Comparison of ENCODE assay signal across 12 cellular contexts in genomic region chr2:69902213-69902922, GRCh38. TPM values are rescaled to one million over a fixed set of nuclear protein-coding genes. Genes with fewer than 3 reads are reported as not detected.
DNase-seq lines count a peak whose midpoint lies in the region; FAIRE-seq and TF ChIP-seq lines count a peak whose summit lies in the region.
"Had no signal": no experiment of that assay in that cellular context is flagged by ENCODE, and none has a peak within 500 bp of the region (broad histone marks: within the 10 kb centered on the region; RNA-seq: fewer than 3 reads in every experiment).

No MANE protein-coding gene starts in this region.

- no peaks in the 10 kb centered on the region for H3K9me3 ChIP-seq in OCI-LY3 (ENCODE audit: insufficient read depth, low read length)
- H3K9me3 ChIP-seq in osteoblast (ENCODE audit: low read depth, low read length) = no peaks in the 10 kb centered on the region
- H3K9me3 ChIP-seq: ovary had no signal

- H3K27me3 ChIP-seq in OCI-LY3 (ENCODE audit: low read depth, low read length) = no peaks in the 10 kb centered on the region
- no peaks in the 10 kb centered on the region for H3K27me3 ChIP-seq in bronchial epithelial cell (ENCODE audit: control insufficient read depth, insufficient read depth, low read length)
- no peaks in the 10 kb centered on the region for H3K27me3 ChIP-seq in rectal smooth muscle tissue (ENCODE audit: control insufficient read depth, insufficient read depth, low read length)
- H3K27me3 ChIP-seq in osteoblast (ENCODE audit: insufficient read depth, low read length) = no peaks in the 10 kb centered on the region
- H3K27me3 ChIP-seq: ovary had no signal

- H3K79me2 ChIP-seq in OCI-LY3 (ENCODE audit: low read length) (no peaks in the 10 kb centered on the region), osteoblast (ENCODE audit: insufficient read depth, low read length) (peaks cover 44% of the 10 kb centered on the region)

- FAIRE-seq in GM12891 (lab: Jason Lieb, UNC) (peak; percentile 77), bronchial epithelial cell (lab: Jason Lieb, UNC) (peak; percentile 75)

- H2AFZ ChIP-seq in OCI-LY3 (ENCODE audit: low read depth, low read length) (no peak overlapping the region), osteoblast (ENCODE audit: low read length) (no peak overlapping the region)

- peak overlapping the region; percentile 84 for H3K4me2 ChIP-seq in OCI-LY3 (ENCODE audit: low read length)
- H3K4me2 ChIP-seq in osteoblast (ENCODE audit: insufficient read depth, low read length) = no peak overlapping the region

- H3K36me3 ChIP-seq in OCI-LY3 (replicated peaks; ENCODE audit: low read depth, low read length) (peaks cover 40% of the 10 kb centered on the region), bronchial epithelial cell (ENCODE audit: control insufficient read depth, insufficient read depth, low read length) (peaks cover 11% of the 10 kb centered on the region), rectal smooth muscle tissue (ENCODE audit: control insufficient read depth, insufficient read depth, low read length) (peaks cover 17% of the 10 kb centered on the region), osteoblast (ENCODE audit: insufficient read depth, low read length) (peaks cover 76% of the 10 kb centered on the region)
- H3K36me3 ChIP-seq: ovary had no signal

- H3K4me3 ChIP-seq in OCI-LY3 (ENCODE audit: low read length) (peak overlapping the region; percentile 75), bronchial epithelial cell (ENCODE audit: low read depth, low read length) (no peak overlapping the region), rectal smooth muscle tissue (ENCODE audit: low read length) (peak overlapping the region; percentile 17), osteoblast (ENCODE audit: insufficient read depth, low read length) (no peak overlapping the region)
- H3K4me3 ChIP-seq: ovary had no signal

- H3K4me1 ChIP-seq in OCI-LY3 (ENCODE audit: low read length) (peaks cover 21% of the 10 kb centered on the region), rectal smooth muscle tissue (ENCODE audit: control insufficient read depth, insufficient read depth, low read length) (no peaks in the 10 kb centered on the region), osteoblast (ENCODE audit: insufficient read depth, low read length) (no peaks in the 10 kb centered on the region)

- peak overlapping the region; percentile 84 for H3K27ac ChIP-seq in OCI-LY3 (ENCODE audit: low read length)
- no peak overlapping the region for H3K27ac ChIP-seq in rectal smooth muscle tissue (ENCODE audit: low read depth, low read length)
- no peak overlapping the region for H3K27ac ChIP-seq in osteoblast (ENCODE audit: low read depth, low read length)
- H3K27ac ChIP-seq: ovary had no signal

- H4K20me1 ChIP-seq in OCI-LY3 (ENCODE audit: insufficient read depth, low read length) = no peaks in the 10 kb centered on the region
- peaks cover 6% of the 10 kb centered on the region for H4K20me1 ChIP-seq in osteoblast (ENCODE audit: insufficient read depth, low read length)

- TF ChIP-seq POLR2A in GM12891 (IDR thresholded peaks at IDR 0.05; ENCODE audit: low read depth, low read length) = no peak

- TF ChIP-seq CTCF in OCI-LY3 (IDR thresholded peaks at IDR 0.05; ENCODE audit: low read depth, low read length) (no peak), bronchial epithelial cell (IDR thresholded peaks at IDR 0.05; ENCODE audit: insufficient read depth, low read length, severe bottlenecking) (no peak), osteoblast (IDR thresholded peaks at IDR 0.05; ENCODE audit: extremely low read depth, low read depth, low read length) (no peak)

- no peak for DNase-seq in GM12891 (ENCODE audit: insufficient read length, low spot score)
- no peak for DNase-seq in bronchial epithelial cell (ENCODE audit: low read depth)
- no peak for DNase-seq in NCI-H82 (lab: John Stamatoyannopoulos, UW)
- DNase-seq in osteoblast (ENCODE audit: insufficient read length, low spot score, missing footprints) = no peak
- DNase-seq in globus pallidus (ENCODE audit: low spot score) = no peak
- no peak for DNase-seq in NCI-H2029 (lab: John Stamatoyannopoulos, UW)
- DNase-seq: dermis blood vessel endothelial cell, GOT3, ovary had no signal

- H3K9ac ChIP-seq in OCI-LY3 (ENCODE audit: low read length) = peak overlapping the region; percentile 42
- H3K9ac ChIP-seq in rectal smooth muscle tissue (ENCODE audit: low read length) = no peak overlapping the region

TF ChIP-seq in GM12891, 5 proteins besides CTCF, POLR2A, EP300 and RAD21:
- TF ChIP-seq TAF1 (IDR thresholded peaks at IDR 0.05; ENCODE audit: low read depth, low read length) (no peak), SPI1 (IDR thresholded peaks at IDR 0.05; ENCODE audit: low read depth, low read length) (peak; percentile 26; the same call in 1 of the 2 replicates), PAX5 (IDR thresholded peaks at IDR 0.05; ENCODE audit: insufficient read depth, low read length, severe bottlenecking) (no peak)

RNA-seq across cellular contexts. Expression of gene SNRNP27, which starts 8.6 kb away (rescaled TPM):
- 29.7 TPM for polyA plus RNA-seq in GM12891 (2012; ENCODE audit: low read depth, missing spikeins)
- 22.9 and 30.5 TPM in 2 replicates for total RNA-seq in bronchial epithelial cell
- 35.1 and 38.6 TPM in 2 replicates for total RNA-seq in osteoblast

RNA-seq across cellular contexts. Expression of gene MXD1, which starts 12.5 kb away (rescaled TPM):
- polyA plus RNA-seq in GM12891 (2012; ENCODE audit: low read depth, missing spikeins) = 4.5 TPM
- total RNA-seq in bronchial epithelial cell (30.5 and 45.4 TPM in 2 replicates), osteoblast (13.8 and 14.5 TPM in 2 replicates)

RNA-seq across cellular contexts. Expression of gene ASPRV1, which starts 59.1 kb away (rescaled TPM):
- 0.46 TPM for polyA plus RNA-seq in GM12891 (2012; ENCODE audit: low read depth, missing spikeins)
- 0.26 and 0.38 TPM in 2 replicates for total RNA-seq in bronchial epithelial cell
- 0.29 and 0.72 TPM in 2 replicates for total RNA-seq in osteoblast
- total RNA-seq: NCI-H460 had no signal

Comparison
In these comparisons a context has a peak if more than half of its experiments do, and no peak if none do; other contexts are left out.
1. H3K4me3 ChIP-seq: peak in OCI-LY3 (single experiment) and rectal smooth muscle tissue (single experiment); none in bronchial epithelial cell (single experiment) and osteoblast (single experiment).